Comparison of ENCODE assay signal across 30 cellular contexts in genomic region chr4:153638999-153639398, GRCh38.
"Had no signal": no experiment of that assay in that cellular context is flagged by ENCODE, and none has a peak within 500 bp of the region (broad histone marks: within the 10 kb centered on the region; RNA-seq: fewer than 3 reads in every experiment).

No MANE protein-coding gene starts in this region.

- H3K9me3 Mint-ChIP-seq: activated CD4-positive, alpha-beta T cell treated with anti-CD3 and anti-CD28 coated beads, Interleukin-2, amount 10 ng/mL, durations not matched to agents 24 days and 14 days; activated CD8-positive, alpha-beta T cell treated with anti-CD3 and anti-CD28 coated beads for 36 hours; activated T-helper 1 cell treated with anti-CD3 and anti-CD28 coated beads, Interleukin-12 subunit alpha, Interleukin-12 subunit beta, Interleukin-2, Interleukin-4 antibody, amounts not matched to agents 30 ng/mL and 10 ng/mL and 1 ng/mL, durations not matched to agents 14 hours and 24 hours and 36 hours had no signal

- H3K4me3 Mint-ChIP-seq: activated CD4-positive, alpha-beta T cell treated with anti-CD3 and anti-CD28 coated beads, Interleukin-2, amount 10 ng/mL, durations not matched to agents 24 days and 14 days; activated CD8-positive, alpha-beta T cell treated with anti-CD3 and anti-CD28 coated beads for 36 hours; activated T-helper 1 cell treated with anti-CD3 and anti-CD28 coated beads, Interleukin-12 subunit alpha, Interleukin-12 subunit beta, Interleukin-2, Interleukin-4 antibody, amounts not matched to agents 30 ng/mL and 10 ng/mL and 1 ng/mL, durations not matched to agents 14 hours and 24 hours and 36 hours had no signal

- H3K9ac ChIP-seq: KMS-11 had no signal

- H3K4me1 ChIP-seq: adrenal gland, body of pancreas, breast epithelium had no signal

- DNase-seq: activated CD4-positive, alpha-beta T cell treated with anti-CD3 and anti-CD28 coated beads for 1 hour; activated CD4-positive, alpha-beta T cell treated with anti-CD3 and anti-CD28 coated beads, Interleukin-2, amount 10 ng/mL, durations not matched to agents 24 days and 14 days; activated CD4-positive, alpha-beta T cell treated with anti-CD3 and anti-CD28 coated beads, Interleukin-2, amount 50 U/mL, for 4 hours; activated CD4-positive, CD25-positive, alpha-beta regulatory T cell; activated CD8-positive, alpha-beta T cell treated with anti-CD3 and anti-CD28 coated beads for 36 hours; activated gamma-delta T cell treated with Interleukin-2 at 50 U/mL for 16 hours; activated naive CD4-positive, alpha-beta T cell treated with anti-CD3 and anti-CD28 coated beads, Interleukin-2, amount 50 U/mL, for 16 hours; activated T-cell treated with anti-CD3 and anti-CD28 coated beads, Interleukin-2, amount 50 U/mL, for 1 hour; adrenal gland; NCI-H1092 treated with DMSO at 0.1 percent for 48 hours; NCI-H1417; NCI-H146; NCI-H187; NCI-H2029 treated with DMSO at 0.1 percent for 48 hours; NCI-H2107; NCI-H2171; NCI-H510A; NCI-H748 treated with DMSO at 0.1 percent for 48 hours; NK-92 treated with Interleukin-12 subunit alpha and Interleukin-12 subunit beta, amount 100 ng/mL, for 24 hours; OCI-M1; Right ventricle myocardium superior; SW 1271; T-helper 1 cell; T1000; WERI-Rb-1 had no signal

- H3K27me3 Mint-ChIP-seq: activated CD4-positive, alpha-beta T cell treated with anti-CD3 and anti-CD28 coated beads, Interleukin-2, amount 10 ng/mL, durations not matched to agents 24 days and 14 days; activated CD8-positive, alpha-beta T cell treated with anti-CD3 and anti-CD28 coated beads for 36 hours had no signal

- FAIRE-seq: astrocyte had no signal

- H3K4me3 ChIP-seq: adrenal gland, body of pancreas, breast epithelium had no signal

- H3K9me3 ChIP-seq: adrenal gland, body of pancreas, breast epithelium had no signal

- H3K27me3 ChIP-seq: adrenal gland, body of pancreas, breast epithelium had no signal

- H3K36me3 ChIP-seq: breast epithelium, WERI-Rb-1 had no signal

- H3K27ac Mint-ChIP-seq: activated CD4-positive, alpha-beta T cell treated with anti-CD3 and anti-CD28 coated beads, Interleukin-2, amount 10 ng/mL, durations not matched to agents 24 days and 14 days; activated CD8-positive, alpha-beta T cell treated with anti-CD3 and anti-CD28 coated beads for 36 hours had no signal

- ATAC-seq: activated CD8-positive, alpha-beta T cell treated with anti-CD3 and anti-CD28 coated beads for 36 hours; body of pancreas had no signal

- H3K27ac ChIP-seq: adrenal gland, body of pancreas, breast epithelium, KMS-11, WERI-Rb-1 had no signal

- H3K4me2 ChIP-seq: KMS-11 had no signal
